In genomic region chr21:37561941-37562919, GRCh38 we compare ENCODE assay signal across 11 cellular contexts.
DNase-seq lines count a peak whose midpoint lies in the region; ATAC-seq and TF ChIP-seq lines count a peak whose summit lies in the region.
"Had no signal": no experiment of that assay in that cellular context is flagged by ENCODE, and none has a peak within 500 bp of the region (broad histone marks: within the 10 kb centered on the region; RNA-seq: fewer than 3 reads in every experiment).

No MANE protein-coding gene starts in this region.

- peaks cover 0 to 5% (median 0%) of the 10 kb centered on the region in 3 donors for H3K36me3 Mint-ChIP-seq in CD8-positive, alpha-beta memory T cell
- no peaks in the 10 kb centered on the region for H3K36me3 Mint-ChIP-seq in activated CD8-positive, alpha-beta T cell treated with anti-CD3 and anti-CD28 coated beads for 36 hours (ENCODE audit: low read depth)

- peak overlapping the region; percentile 80 to 96 (median 92) for H3K4me2 ChIP-seq in BLaER1 treated with 17β-estradiol and CSF1 and Interleukin-3, amounts not matched to agents 10 nM and 100 nM

- DNase-seq in CD8-positive, alpha-beta memory T cell: no peak
- no peak for DNase-seq in activated CD8-positive, alpha-beta T cell treated with anti-CD3 and anti-CD28 coated beads for 36 hours
- DNase-seq in mucosa of gallbladder (ENCODE audit: low spot score): peak; percentile 6
- no peak for DNase-seq in SKM-1 (lab: John Stamatoyannopoulos, UW; ENCODE audit: unreplicated experiment)
- DNase-seq in GF-D8 (lab: John Stamatoyannopoulos, UW): no peak
- DNase-seq in AG08395 (ENCODE audit: low spot score): no peak
- DNase-seq: COR-L47, esophagus squamous epithelium, NCI-H1105 had no signal

- peak overlapping the region; percentile 94 to 99 (median 98) for H3K4me3 Mint-ChIP-seq in CD8-positive, alpha-beta memory T cell
- peak overlapping the region; percentile 95 for H3K4me3 Mint-ChIP-seq in activated CD8-positive, alpha-beta T cell treated with anti-CD3 and anti-CD28 coated beads for 36 hours
- H3K4me3 Mint-ChIP-seq: GM23338 had no signal

- CTCF ChIA-PET in CD8-positive, alpha-beta memory T cell (lab: Charles Lee): interaction anchor here (2.0 kb wide), 1 partner anchor 44 kb away, joined by 7 read pairs; no protein-coding TSS in a partner anchor
- CTCF ChIA-PET in activated CD8-positive, alpha-beta T cell treated with anti-CD3 and anti-CD28 coated beads for 36 hours (lab: Charles Lee): no interaction called here

- peaks cover 0 to 3% (median 0%) of the 10 kb centered on the region in 5 donors for H3K9me3 Mint-ChIP-seq in CD8-positive, alpha-beta memory T cell
- peaks cover 8% of the 10 kb centered on the region for H3K9me3 Mint-ChIP-seq in activated CD8-positive, alpha-beta T cell treated with anti-CD3 and anti-CD28 coated beads for 36 hours

- H3K36me3 ChIP-seq in BLaER1 treated with 17β-estradiol and CSF1 and Interleukin-3, amounts not matched to agents 10 nM and 100 nM: no peaks in the 10 kb centered on the region
- H3K36me3 ChIP-seq in CD8-positive, alpha-beta memory T cell (ENCODE audit: insufficient read depth, low read length): no peaks in the 10 kb centered on the region
- H3K36me3 ChIP-seq: esophagus squamous epithelium had no signal

- peaks cover 0 to 50% (median 34%) of the 10 kb centered on the region in 11 experiments; a peak in 17 of 22 replicates for H3K9me3 ChIP-seq in BLaER1 treated with 17β-estradiol and CSF1 and Interleukin-3, amounts not matched to agents 10 nM and 100 nM (replicated peaks in 1 of 11)
- no peaks in the 10 kb centered on the region for H3K9me3 ChIP-seq in CD8-positive, alpha-beta memory T cell (ENCODE audit: low read length)
- H3K9me3 ChIP-seq: esophagus squamous epithelium had no signal

- peaks cover under 1 to 4% of the 10 kb centered on the region in 2 donors for H3K27me3 Mint-ChIP-seq in CD8-positive, alpha-beta memory T cell
- no peaks in the 10 kb centered on the region for H3K27me3 Mint-ChIP-seq in activated CD8-positive, alpha-beta T cell treated with anti-CD3 and anti-CD28 coated beads for 36 hours

- H4K20me1 ChIP-seq in BLaER1 treated with 17β-estradiol and CSF1 and Interleukin-3, amounts not matched to agents 10 nM and 100 nM: no peaks in the 10 kb centered on the region

- H3K4me3 ChIP-seq in BLaER1 treated with 17β-estradiol and CSF1 and Interleukin-3, amounts not matched to agents 10 nM and 100 nM: peak overlapping the region in 5 of 10 experiments; percentile 62 to 76 (median 70); a peak in 4 of 20 replicates
- H3K4me3 ChIP-seq in CD8-positive, alpha-beta memory T cell (ENCODE audit: low read length): no peak overlapping the region

- H3K9ac ChIP-seq in BLaER1 treated with 17β-estradiol and CSF1 and Interleukin-3, amounts not matched to agents 10 nM and 100 nM: no peak overlapping the region

- no peak for TF ChIP-seq CTCF in activated CD8-positive, alpha-beta T cell treated with anti-CD3 and anti-CD28 coated beads for 36 hours (IDR thresholded peaks at IDR 0.05)

- H3K27ac Mint-ChIP-seq in CD8-positive, alpha-beta memory T cell: peak overlapping the region in 6 of 8 donors; percentile 82 to 100 (median 100)
- peak overlapping the region; percentile 100 for H3K27ac Mint-ChIP-seq in activated CD8-positive, alpha-beta T cell treated with anti-CD3 and anti-CD28 coated beads for 36 hours
- H3K27ac Mint-ChIP-seq: GM23338 had no signal

- intact Hi-C loops in activated CD8-positive, alpha-beta T cell treated with anti-CD3 and anti-CD28 coated beads for 36 hours (cut with micrococcal nuclease): no loop called here

- peaks cover 39 to 64% (median 53%) of the 10 kb centered on the region in 10 experiments for H3K4me1 ChIP-seq in BLaER1 treated with 17β-estradiol and CSF1 and Interleukin-3, amounts not matched to agents 10 nM and 100 nM
- H3K4me1 ChIP-seq in CD8-positive, alpha-beta memory T cell (ENCODE audit: insufficient read depth, low read length): peaks cover 16% of the 10 kb centered on the region

- ATAC-seq in activated CD8-positive, alpha-beta T cell treated with anti-CD3 and anti-CD28 coated beads for 36 hours: no peak

- POLR2A ChIA-PET in CD8-positive, alpha-beta memory T cell (lab: Charles Lee): no interaction called here
- POLR2A ChIA-PET in activated CD8-positive, alpha-beta T cell treated with anti-CD3 and anti-CD28 coated beads for 36 hours (lab: Charles Lee): interaction anchor here (0.6 kb wide), 1 partner anchor 89 kb away, joined by 3 read pairs; no protein-coding TSS in a partner anchor

- H3K4me1 Mint-ChIP-seq in CD8-positive, alpha-beta memory T cell: peaks cover 17 to 28% (median 19%) of the 10 kb centered on the region in 3 donors
- H3K4me1 Mint-ChIP-seq in activated CD8-positive, alpha-beta T cell treated with anti-CD3 and anti-CD28 coated beads for 36 hours (ENCODE audit: low read depth): peaks cover 23% of the 10 kb centered on the region

- no peaks in the 10 kb centered on the region for H3K27me3 ChIP-seq in BLaER1 treated with 17β-estradiol and CSF1 and Interleukin-3, amounts not matched to agents 10 nM and 100 nM
- no peaks in the 10 kb centered on the region for H3K27me3 ChIP-seq in CD8-positive, alpha-beta memory T cell (ENCODE audit: insufficient read depth, low read length, poor library complexity, severe bottlenecking)
- H3K27me3 ChIP-seq: esophagus squamous epithelium had no signal

- peak overlapping the region in 1 of 11 experiments; percentile 92; a peak in 4 of 22 replicates for H3K27ac ChIP-seq in BLaER1 treated with 17β-estradiol and CSF1 and Interleukin-3, amounts not matched to agents 10 nM and 100 nM
- H3K27ac ChIP-seq in CD8-positive, alpha-beta memory T cell (ENCODE audit: low read depth, low read length): peak overlapping the region; percentile 97
